Comparison of ENCODE assay signal across 27 cellular contexts in genomic region chr9:12930906-12931305, GRCh38.
DNase-seq lines count a peak whose midpoint lies in the region; ATAC-seq, FAIRE-seq and TF ChIP-seq lines count a peak whose summit lies in the region.
"Had no signal": no experiment of that assay in that cellular context is flagged by ENCODE, and none has a peak within 500 bp of the region (broad histone marks: within the 10 kb centered on the region; RNA-seq: fewer than 3 reads in every experiment).

No MANE protein-coding gene starts in this region.

- H3K18ac ChIP-seq in mesenchymal stem cell (ENCODE audit: low read depth in 1 of 2, low read length in 2 of 2) = peak overlapping the region; percentile 5 to 30

- no peaks in the 10 kb centered on the region for H3K27me3 ChIP-seq in GM23338 (ENCODE audit: insufficient read depth)
- no peaks in the 10 kb centered on the region for H3K27me3 ChIP-seq in mesenchymal stem cell (ENCODE audit: control insufficient read depth in 1 of 2, insufficient read depth in 1 of 2, low read length in 2 of 2)
- H3K27me3 ChIP-seq: ascending aorta, gastrocnemius medialis, transverse colon had no signal

- H3K27ac Mint-ChIP-seq in GM23338 = no peak overlapping the region
- H3K27ac Mint-ChIP-seq: activated naive CD4-positive, alpha-beta T cell treated with anti-CD3 and anti-CD28 coated beads, Interleukin-2, amount 50 U/mL, for 24 hours; activated T-helper 1 cell treated with anti-CD3 and anti-CD28 coated beads, Interleukin-12 subunit alpha, Interleukin-12 subunit beta, Interleukin-2, Interleukin-4 antibody, amounts not matched to agents 30 ng/mL and 10 ng/mL and 1 ng/mL, durations not matched to agents 14 hours and 24 hours and 36 hours; stimulated activated naive CD8-positive, alpha-beta T cell treated with anti-CD3 and anti-CD28 coated beads, Interleukin-15, amount 100 ng/mL, for 72 hours had no signal

- peak overlapping the region in 1 of 2 experiments; percentile 59 for H3K4ac ChIP-seq in mesenchymal stem cell (ENCODE audit: low read depth in 1 of 2, low read length in 2 of 2)

- peak; percentile 94 for FAIRE-seq in A204.1 (lab: Jason Lieb, UNC)
- no peak for FAIRE-seq in D721Med (lab: Jason Lieb, UNC)
- FAIRE-seq: A549, keratinocyte had no signal

- H3K36me3 Mint-ChIP-seq in GM23338 (ENCODE audit: low read depth) = no peaks in the 10 kb centered on the region
- H3K36me3 Mint-ChIP-seq: activated naive CD4-positive, alpha-beta T cell treated with anti-CD3 and anti-CD28 coated beads, Interleukin-2, amount 50 U/mL, for 24 hours had no signal

- peaks cover 5% of the 10 kb centered on the region for H3K27me3 Mint-ChIP-seq in GM23338 (ENCODE audit: insufficient read depth, low read depth, poor library complexity)
- H3K27me3 Mint-ChIP-seq: activated naive CD4-positive, alpha-beta T cell treated with anti-CD3 and anti-CD28 coated beads, Interleukin-2, amount 50 U/mL, for 24 hours; stimulated activated naive CD8-positive, alpha-beta T cell treated with anti-CD3 and anti-CD28 coated beads, Interleukin-15, amount 100 ng/mL, for 72 hours had no signal

- ATAC-seq in GM23338 = no peak
- ATAC-seq: gastrocnemius medialis; lower lobe of right lung; stimulated activated naive CD8-positive, alpha-beta T cell treated with anti-CD3 and anti-CD28 coated beads, Interleukin-15, amount 100 ng/mL, for 72 hours had no signal

- intact Hi-C loops in lower leg skin (cut with DNase I; ENCODE audit: low total_unique reads) = no loop called here

- H3K36me3 ChIP-seq in GM23338 (ENCODE audit: insufficient read depth) (no peaks in the 10 kb centered on the region), mesenchymal stem cell (ENCODE audit: control insufficient read depth in 1 of 2, insufficient read depth in 2 of 2, low read depth in 1 of 2, low read length in 2 of 2) (no peaks in the 10 kb centered on the region)
- H3K36me3 ChIP-seq: ascending aorta, gastrocnemius medialis, lower lobe of right lung, transverse colon had no signal

- TF ChIP-seq CTCF in GM23338 (conservative IDR thresholded peaks at IDR 0.05; ENCODE audit: low read depth in 2 of 2) (no peak), lower leg skin (IDR thresholded peaks at IDR 0.05) (no peak), D721Med (IDR thresholded peaks at IDR 0.05; ENCODE audit: insufficient read depth, missing control alignments) (no peak)

- H3K9me2 ChIP-seq in GM23338 (ENCODE audit: insufficient read depth) = peaks cover 11% of the 10 kb centered on the region; the same call in 1 of the 2 replicates

- H2BK120ac ChIP-seq in mesenchymal stem cell (ENCODE audit: low read depth, low read length) = no peak overlapping the region

- H3K27ac ChIP-seq in GM23338 (ENCODE audit: low read depth) = no peak overlapping the region
- H3K27ac ChIP-seq in mesenchymal stem cell (ENCODE audit: low read length, poor library complexity, severe bottlenecking) = no peak overlapping the region
- H3K27ac ChIP-seq: A549, ascending aorta, gastrocnemius medialis, lower lobe of right lung, transverse colon had no signal

- H3K9me3 ChIP-seq in mesenchymal stem cell (ENCODE audit: control insufficient read depth, low read length) = no peaks in the 10 kb centered on the region
- H3K9me3 ChIP-seq: A549, ascending aorta, gastrocnemius medialis, lower lobe of right lung, transverse colon had no signal

- peaks cover 15% of the 10 kb centered on the region for H3K4me1 Mint-ChIP-seq in GM23338
- H3K4me1 Mint-ChIP-seq: activated naive CD4-positive, alpha-beta T cell treated with anti-CD3 and anti-CD28 coated beads, Interleukin-2, amount 50 U/mL, for 24 hours; stimulated activated naive CD8-positive, alpha-beta T cell treated with anti-CD3 and anti-CD28 coated beads, Interleukin-15, amount 100 ng/mL, for 72 hours had no signal

- H3K4me3 ChIP-seq in GM23338 (no peak overlapping the region), mesenchymal stem cell (ENCODE audit: insufficient read depth in 1 of 2, low read depth in 1 of 2, low read length in 2 of 2) (no peak overlapping the region), lower leg skin (ENCODE audit: low read depth, poor library complexity, severe bottlenecking) (no peak overlapping the region)
- H3K4me3 ChIP-seq: A549, ascending aorta, gastrocnemius medialis, lower lobe of right lung, transverse colon had no signal

- H3K4me3 Mint-ChIP-seq in GM23338 = no peak overlapping the region
- H3K4me3 Mint-ChIP-seq: activated naive CD4-positive, alpha-beta T cell treated with anti-CD3 and anti-CD28 coated beads, Interleukin-2, amount 50 U/mL, for 24 hours; activated T-helper 1 cell treated with anti-CD3 and anti-CD28 coated beads, Interleukin-12 subunit alpha, Interleukin-12 subunit beta, Interleukin-2, Interleukin-4 antibody, amounts not matched to agents 30 ng/mL and 10 ng/mL and 1 ng/mL, durations not matched to agents 14 hours and 24 hours and 36 hours; stimulated activated naive CD8-positive, alpha-beta T cell treated with anti-CD3 and anti-CD28 coated beads, Interleukin-15, amount 100 ng/mL, for 72 hours had no signal

- H2AFZ ChIP-seq in GM23338 (peak overlapping the region; percentile 52; the same call in 1 of the 2 replicates), mesenchymal stem cell (ENCODE audit: low read depth, low read length) (no peak overlapping the region)

- H4K20me1 ChIP-seq in GM23338 (replicated peaks; ENCODE audit: insufficient read depth) = no peaks in the 10 kb centered on the region

- H3K79me1 ChIP-seq in mesenchymal stem cell (replicated peaks; ENCODE audit: low read length, poor library complexity, severe bottlenecking) = no peaks in the 10 kb centered on the region

- DNase-seq in GM23338 (ENCODE audit: low spot score) (no peak), SK-N-DZ (ENCODE audit: low spot score) (peak; percentile 26), mesenchymal stem cell (peak; percentile 10), DMS114 treated with DMSO at 0.1 percent for 48 hours (lab: John Stamatoyannopoulos, UW; ENCODE audit: unreplicated experiment) (no peak), lower leg skin (ENCODE audit: low spot score in 2 of 2) (no peak), D721Med (ENCODE audit: insufficient read length, low spot score) (no peak), NCI-H1694 treated with DMSO at 0.1 percent for 48 hours (lab: John Stamatoyannopoulos, UW) (no peak)
- DNase-seq: activated CD4-positive, alpha-beta T cell treated with anti-CD3 and anti-CD28 coated beads for 48 hours; C1 segment of cervical spinal cord; central memory CD4-positive, alpha-beta T cell; DMS 273 treated with DMSO at 0.1 percent for 48 hours; erythroblast; gastrocnemius medialis; KBM-7; lower lobe of right lung; NCI-H187; NCI-H82; SIG-M5; stimulated activated CD4-positive, alpha-beta T cell treated with anti-CD3 and anti-CD28 coated beads, Interleukin-4, amount 100 ng/mL, for 24 hours; stimulated activated naive CD8-positive, alpha-beta T cell treated with anti-CD3 and anti-CD28 coated beads, Interleukin-15, amount 100 ng/mL, for 72 hours; transverse colon had no signal

- H2BK15ac ChIP-seq in mesenchymal stem cell (ENCODE audit: low read depth, poor library complexity, severe bottlenecking) = no peak overlapping the region

- H3K4me2 ChIP-seq in GM23338 (no peak overlapping the region), mesenchymal stem cell (ENCODE audit: low read length, poor library complexity, severe bottlenecking) (no peak overlapping the region)
- H3K4me2 ChIP-seq: A549 had no signal

- no peak overlapping the region for H3K23ac ChIP-seq in mesenchymal stem cell (ENCODE audit: low read length in 2 of 2)

- no peak overlapping the region for H2AK5ac ChIP-seq in mesenchymal stem cell (ENCODE audit: low read length, severe bottlenecking)

- H3K79me2 ChIP-seq in GM23338 (replicated peaks; ENCODE audit: insufficient read depth) = no peaks in the 10 kb centered on the region

- H3K14ac ChIP-seq in mesenchymal stem cell (ENCODE audit: low read length in 2 of 2) = peak overlapping the region in 1 of 2 experiments; percentile 26

- no peak overlapping the region for H4K91ac ChIP-seq in mesenchymal stem cell (ENCODE audit: low read length)

- TF ChIP-seq POLR2A in lower leg skin (IDR thresholded peaks at IDR 0.05) = no peak

- no peaks in the 10 kb centered on the region for H3F3A ChIP-seq in GM23338 (replicated peaks; ENCODE audit: low read depth)

- peak overlapping the region in 1 of 2 experiments; percentile 79 for H2BK12ac ChIP-seq in mesenchymal stem cell (ENCODE audit: low read length in 2 of 2)

- H3K4me1 ChIP-seq in GM23338 (ENCODE audit: insufficient read depth) (peaks cover 7% of the 10 kb centered on the region), mesenchymal stem cell (ENCODE audit: control insufficient read depth, insufficient read depth, low read depth, low read length) (peaks cover 2% of the 10 kb centered on the region)
- H3K4me1 ChIP-seq: ascending aorta, gastrocnemius medialis, lower lobe of right lung, transverse colon had no signal

- peak overlapping the region; percentile 23 for H4K8ac ChIP-seq in mesenchymal stem cell (ENCODE audit: low read length)

- no peak overlapping the region for H3K9ac ChIP-seq in mesenchymal stem cell (ENCODE audit: low read length)

- H2BK5ac ChIP-seq in mesenchymal stem cell (ENCODE audit: low read depth, low read length, poor library complexity, severe bottlenecking) = no peak overlapping the region

- 15% methylated on average over 4 of the region's 4 CpGs for WGBS in mesenchymal stem cell
- WGBS in lower leg skin, 2 donors = 70 to 71% methylated on average over 4 of the region's 4 CpGs

- no peaks in the 10 kb centered on the region for H3K9me3 Mint-ChIP-seq in GM23338
- H3K9me3 Mint-ChIP-seq: activated naive CD4-positive, alpha-beta T cell treated with anti-CD3 and anti-CD28 coated beads, Interleukin-2, amount 50 U/mL, for 24 hours; activated T-helper 1 cell treated with anti-CD3 and anti-CD28 coated beads, Interleukin-12 subunit alpha, Interleukin-12 subunit beta, Interleukin-2, Interleukin-4 antibody, amounts not matched to agents 30 ng/mL and 10 ng/mL and 1 ng/mL, durations not matched to agents 14 hours and 24 hours and 36 hours had no signal

TF ChIP-seq in GM23338, 12 proteins besides CTCF, POLR2A, EP300 and RAD21 (continues in another document):
- TF ChIP-seq EZH2phosphoT487 (IDR thresholded peaks at IDR 0.05; ENCODE audit: unreplicated experiment) (no peak), NANOG (IDR thresholded peaks at IDR 0.05; ENCODE audit: borderline replicate concordance) (no peak), STAT1 (IDR thresholded peaks at IDR 0.05; ENCODE audit: unreplicated experiment) (no peak)

Comparison
In these comparisons a context has a peak if more than half of its experiments do, and no peak if none do; other contexts are left out.
1. DNase-seq: peak in SK-N-DZ (single experiment) and mesenchymal stem cell (single experiment); none in GM23338 (single experiment), DMS114 treated with DMSO at 0.1 percent for 48 hours (single experiment), lower leg skin (0 of 2), D721Med (single experiment) and NCI-H1694 treated with DMSO at 0.1 percent for 48 hours (single experiment).